ENCODE assay signal across 7 cellular contexts in the genomic region with DNA sequence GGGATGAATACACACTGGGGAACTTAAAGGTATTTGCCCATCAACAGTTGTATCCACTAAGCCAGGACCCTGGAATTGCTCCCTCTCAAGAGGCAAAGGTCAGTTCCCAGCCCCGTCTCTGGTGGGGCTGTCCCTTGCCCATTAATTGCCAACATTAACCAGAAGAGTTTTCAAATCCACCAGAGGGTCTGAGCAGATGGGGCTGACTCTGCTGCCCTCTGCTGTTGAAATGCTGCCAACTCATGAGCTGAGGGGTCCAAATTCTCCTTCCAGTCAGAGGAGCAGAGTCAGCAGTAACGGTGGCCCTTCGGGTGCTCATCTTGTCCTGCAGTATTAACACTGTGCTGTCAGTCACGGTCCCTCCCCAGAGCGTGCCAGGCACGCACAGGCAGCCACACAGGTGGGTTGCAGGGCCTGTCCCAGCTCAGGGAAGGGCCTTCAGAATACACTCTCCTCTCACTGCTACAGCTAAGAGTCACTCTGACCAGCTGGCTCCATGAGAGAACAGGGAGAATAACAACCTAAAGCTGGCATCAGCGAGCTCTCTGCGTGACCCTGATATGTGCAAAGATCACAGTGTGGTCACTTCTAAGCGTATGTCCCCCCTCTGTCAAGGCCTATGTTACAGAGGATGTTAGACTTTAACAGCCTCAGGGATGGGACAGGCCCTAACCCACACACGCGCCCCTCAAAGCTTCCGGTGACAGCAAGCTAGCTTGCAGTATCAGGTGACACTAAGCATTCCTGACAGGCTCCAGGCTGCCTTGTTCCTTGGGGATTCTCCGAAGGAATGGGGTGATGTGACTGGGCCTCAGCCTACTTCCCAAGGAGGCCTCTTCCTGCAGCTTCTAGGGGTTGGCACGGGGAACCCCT. TPM values are rescaled to one million over a fixed set of nuclear protein-coding genes. Genes with fewer than 3 reads are reported as not detected.
DNase-seq lines count a peak whose midpoint lies in the region; ATAC-seq and TF ChIP-seq lines count a peak whose summit lies in the region.

No MANE protein-coding gene starts in this region.

- H3K36me3 ChIP-seq in heart left ventricle, result peaks cover 0 to 92% (median 70%) of the 10 kb centered on the region in 9 donors

- H3K27me3 ChIP-seq in heart left ventricle, result no peaks in the 10 kb centered on the region

- H3K4me1 Mint-ChIP-seq in activated naive CD8-positive, alpha-beta T cell treated with anti-CD3 and anti-CD28 coated beads, Interleukin-2, amount 50 U/mL, for 24 hours, result peaks cover 6% of the 10 kb centered on the region

- H3K27me3 Mint-ChIP-seq in activated naive CD8-positive, alpha-beta T cell treated with anti-CD3 and anti-CD28 coated beads, Interleukin-2, amount 50 U/mL, for 24 hours, result no peaks in the 10 kb centered on the region

- peaks cover 0 to 40% (median 21%) of the 10 kb centered on the region in 12 donors for H3K4me1 ChIP-seq in heart left ventricle

- H3K36me3 Mint-ChIP-seq in activated naive CD8-positive, alpha-beta T cell treated with anti-CD3 and anti-CD28 coated beads, Interleukin-2, amount 50 U/mL, for 24 hours (ENCODE audit: low read depth), result peaks cover 27% of the 10 kb centered on the region

- no peak overlapping the region for H3K4me3 ChIP-seq in heart left ventricle
- H3K4me3 ChIP-seq in retinal pigment epithelial cell (ENCODE audit: low read length), result no peak overlapping the region

- DNase-seq in GM13977 (ENCODE audit: low spot score), result peak; percentile 89
- peak; percentile 59 for DNase-seq in M059J (ENCODE audit: low read depth)
- DNase-seq in T follicular helper cell (ENCODE audit: low read depth), result peak; percentile 60
- peak; percentile 67 for DNase-seq in activated naive CD8-positive, alpha-beta T cell treated with anti-CD3 and anti-CD28 coated beads, Interleukin-2, amount 50 U/mL, for 24 hours
- DNase-seq in heart left ventricle, result peak in 4 of 5 donors; percentile 63 to 67 (median 65)
- DNase-seq in retinal pigment epithelial cell (ENCODE audit: low read depth), result no peak

- peak; percentile 84 for ATAC-seq in activated naive CD8-positive, alpha-beta T cell treated with anti-CD3 and anti-CD28 coated beads, Interleukin-2, amount 50 U/mL, for 24 hours
- peak; percentile 48 to 75 (median 64) for ATAC-seq in heart left ventricle
- ATAC-seq in GM19324 (IDR thresholded peaks at IDR 0.05; ENCODE audit: low FRiP score, unreplicated experiment), result no peak

- TF ChIP-seq CTCF in GM13977 (IDR thresholded peaks at IDR 0.05; ENCODE audit: extremely low read depth, insufficient read depth, missing control alignments), result peak; percentile 84
- TF ChIP-seq CTCF in heart left ventricle (IDR thresholded peaks at IDR 0.05), result peak; percentile 78 to 89 (median 83)
- peak; percentile 89 for TF ChIP-seq CTCF in retinal pigment epithelial cell (conservative IDR thresholded peaks at IDR 0.05; ENCODE audit: low read depth, low read length)

- intact Hi-C loops in heart left ventricle (cut with DNase I), result loop anchor here in 8 of 10 donors (2.0 to 10.0 kb wide), 7 partner anchors 68 to 243 kb away; a partner anchor contains a TSS

- WGBS in heart left ventricle, 4 donors, result 38 to 43% (median 41%) methylated on average over 11 to 14 of the region's 14 CpGs

- H3K9me3 Mint-ChIP-seq in activated naive CD8-positive, alpha-beta T cell treated with anti-CD3 and anti-CD28 coated beads, Interleukin-2, amount 50 U/mL, for 24 hours, result no peaks in the 10 kb centered on the region

- H3K27ac ChIP-seq in heart left ventricle, result peak overlapping the region in 9 of 12 donors; percentile 20 to 67 (median 42)

- in situ Hi-C loops in GM13977 (cut with MboI; ENCODE audit: low pct_unique_long_range_greater_than_20kb, low sequenced_read_pairs, unreplicated experiment), result no loop called here

- TF ChIP-seq POLR2A in heart left ventricle (IDR thresholded peaks at IDR 0.05), result no peak

- no peaks in the 10 kb centered on the region for H3K9me3 ChIP-seq in heart left ventricle

- H3K27ac Mint-ChIP-seq in activated naive CD8-positive, alpha-beta T cell treated with anti-CD3 and anti-CD28 coated beads, Interleukin-2, amount 50 U/mL, for 24 hours, result no peak overlapping the region

- no peak overlapping the region for H3K4me3 Mint-ChIP-seq in activated naive CD8-positive, alpha-beta T cell treated with anti-CD3 and anti-CD28 coated beads, Interleukin-2, amount 50 U/mL, for 24 hours

RNA-seq across cellular contexts. Expression of a gene that starts 10.9 kb away (rescaled TPM):
- total RNA-seq in M059J (2014; rRNA removed; shearing (Covaris generic)), result under 0.01 TPM in 1 of 2 replicates, not detected in the other
- 1 to 10 TPM in 8 of 9 donors, under 1 TPM in 1; 0.31 to 5.6 (median 1.7) TPM for total RNA-seq in heart left ventricle
- polyA plus RNA-seq in heart left ventricle, result 1 to 10 TPM; 1.3 to 3.2 TPM
